In genomic region chr20:23622839-23623343, GRCh38 we compare ENCODE assay signal across 8 cellular contexts. TPM values are rescaled to one million over a fixed set of nuclear protein-coding genes. Genes with fewer than 3 reads are reported as not detected.
DNase-seq lines count a peak whose midpoint lies in the region; ATAC-seq, FAIRE-seq and TF ChIP-seq lines count a peak whose summit lies in the region.

No MANE protein-coding gene starts in this region.

- H3K9me1 ChIP-seq in K562 (ENCODE audit: control insufficient read depth, insufficient read depth, low read length) = no peaks in the 10 kb centered on the region

- no peak overlapping the region for H3K9ac ChIP-seq in K562 (ENCODE audit: insufficient read depth in 1 of 2, low read depth in 2 of 2, low read length in 2 of 2)

- in situ Hi-C loops in K562 (cut with MboI) = no loop called here

- no peaks in the 10 kb centered on the region for H3K36me3 ChIP-seq in K562 (ENCODE audit: control insufficient read depth, insufficient read depth, low read length)
- H3K36me3 ChIP-seq in upper lobe of left lung = no peaks in the 10 kb centered on the region

- ATAC-seq in GM18511 (IDR thresholded peaks at IDR 0.05; ENCODE audit: unreplicated experiment) (peak; percentile 61), K562 (peak; percentile 79), upper lobe of left lung (ENCODE audit: low FRiP score in 2 of 2) (peak; percentile 82 to 97), GM21381 (IDR thresholded peaks at IDR 0.05; ENCODE audit: unreplicated experiment) (no peak)

- POLR2A ChIA-PET in K562 (lab: Yijun Ruan, JAX) = interaction anchor here (0.9 to 1.2 kb wide), 3 partner anchors 9 to 14 kb away, joined by 4 read pairs; no protein-coding TSS in a partner anchor

- DNase-seq in HS-5 (ENCODE audit: low read depth) (peak; percentile 79), K562 (ENCODE audit: extremely low read depth in 1 of 4, low spot score in 3 of 4) (peak; percentile 38 to 50 (median 39)), kidney glomerular epithelial cell (lab: John Stamatoyannopoulos, UW) (peak; percentile 60), upper lobe of left lung (peak in 1 of 2 donors; percentile 62), NCI-H187 (lab: John Stamatoyannopoulos, UW) (no peak), superior temporal gyrus (ENCODE audit: extremely low spot score) (no peak)

- H3K79me2 ChIP-seq in K562 (ENCODE audit: control insufficient read depth, insufficient read depth, low read length) = no peaks in the 10 kb centered on the region

- no peak for TF ChIP-seq CTCF in K562 (IDR thresholded peaks at IDR 0.05 in 2 of 3, conservative IDR thresholded peaks at IDR 0.05 in 1 of 3; ENCODE audit: insufficient read depth in 2 of 3, low read depth in 1 of 3, low read length in 3 of 3)
- no peak for TF ChIP-seq CTCF in upper lobe of left lung (IDR thresholded peaks at IDR 0.05)

- intact Hi-C loops in K562 (cut with micrococcal nuclease) = no loop called here

- H3K4me2 ChIP-seq in K562 (ENCODE audit: insufficient read depth, low read length) = peak overlapping the region; percentile 46; the same call in 1 of the 2 replicates

- 4% methylated on average over 4 of the region's 4 CpGs for WGBS in K562 (ENCODE audit: insufficient coverage, low coverage, missing lambda C conversion rate)
- 17 to 20% methylated on average over 4 of the region's 4 CpGs for WGBS in upper lobe of left lung, 2 donors

- H3K4me1 ChIP-seq in K562 (replicated peaks in 1 of 2; ENCODE audit: control insufficient read depth in 2 of 2, insufficient read depth in 2 of 2, low read length in 2 of 2) (peaks cover 0 to 12% of the 10 kb centered on the region in 2 experiments; a peak in 1 of 5 replicates), upper lobe of left lung (peaks cover 0 to 15% (median 11%) of the 10 kb centered on the region in 4 donors)

- no peak for TF ChIP-seq RAD21 in K562 (CRISPR knock-in tag; conservative IDR thresholded peaks at IDR 0.05 in 1 of 2, IDR thresholded peaks at IDR 0.05 in 1 of 2)

- TF ChIP-seq POLR2A in K562 (conservative IDR thresholded peaks at IDR 0.05) (no peak), upper lobe of left lung (IDR thresholded peaks at IDR 0.05) (peak in 1 of 4 donors; percentile 25)

- no peaks in the 10 kb centered on the region for H3K27me3 ChIP-seq in K562 (ENCODE audit: control insufficient read depth in 2 of 2, insufficient read depth in 2 of 2, low read length in 2 of 2)
- no peaks in the 10 kb centered on the region for H3K27me3 ChIP-seq in upper lobe of left lung

- H3K9me3 ChIP-seq in K562 (replicated peaks; ENCODE audit: control insufficient read depth, insufficient read depth, low read depth, low read length) (no peaks in the 10 kb centered on the region), upper lobe of left lung (no peaks in the 10 kb centered on the region)

- no peak for FAIRE-seq in K562 (lab: Jason Lieb, UNC)

- BruUV-seq in K562 (replicated peaks; lab: Mats Ljungman, UMichigan) = no TSS peak

- CTCF ChIA-PET in K562 (lab: Yijun Ruan, JAX; ENCODE audit: low intra/inter-chr PET ratio) = no interaction called here

- no peak overlapping the region; the same call in 1 of the 2 replicates for H3K4me3 ChIP-seq in K562
- peak overlapping the region in 2 of 4 donors; percentile 5 to 18 for H3K4me3 ChIP-seq in upper lobe of left lung

- 0 out of 2 replicates have a peak overlapping the region, but pooled peaks have one; percentile 40 for H2AFZ ChIP-seq in K562 (ENCODE audit: low read depth, low read length)

- no peak overlapping the region for H3K27ac ChIP-seq in K562 (ENCODE audit: extremely low read depth, low read depth, low read length)
- peak overlapping the region; percentile 57 to 80 (median 72) for H3K27ac ChIP-seq in upper lobe of left lung

- no peaks in the 10 kb centered on the region for H4K20me1 ChIP-seq in K562 (replicated peaks; ENCODE audit: control insufficient read depth, insufficient read depth, low read length)

- TF ChIP-seq EP300 in K562 (IDR thresholded peaks at IDR 0.05; ENCODE audit: low read length) (no peak), upper lobe of left lung (IDR thresholded peaks at IDR 0.05) (peak; percentile 10 to 97 (median 88))

TF ChIP-seq in K562, 482 proteins besides CTCF, POLR2A, EP300 and RAD21 (continues in another document):
- TF ChIP-seq FOSL1 (tag; conservative IDR thresholded peaks at IDR 0.05) (peak; percentile 76), CBFA2T3 (IDR thresholded peaks at IDR 0.05) (0 out of 2 replicates have a peak, but pooled peaks have one; percentile 18), SMARCE1 (IDR thresholded peaks at IDR 0.05) (peak; percentile 66), ATF7 (IDR thresholded peaks at IDR 0.05) (no peak), JUND (IDR thresholded peaks at IDR 0.05; ENCODE audit: borderline replicate concordance, low read depth, low read length) (peak; percentile 92), JUND (tag; IDR thresholded peaks at IDR 0.05; ENCODE audit: borderline replicate concordance, low read depth, low read length) (peak; percentile 91), SNAPC5 (CRISPR knock-in tag; IDR thresholded peaks at IDR 0.05) (no peak), JUN (IDR thresholded peaks at IDR 0.05; ENCODE audit: borderline replicate concordance, low read depth, low read length) (peak; percentile 48; the same call in 1 of the 2 replicates), JUN (CRISPR knock-in tag; IDR thresholded peaks at IDR 0.05; ENCODE audit: borderline replicate concordance) (no peak), ARID1B (IDR thresholded peaks at IDR 0.05) (peak; percentile 26; the same call in 1 of the 2 replicates)

RNA-seq across cellular contexts. Expression of gene CST3, which starts 14.9 kb away (rescaled TPM):
- total RNA-seq in K562 (2011; cell fraction: chromatin; rRNA removed; ENCODE audit: low replicate concordance) = 9.8 and 40.0 TPM in 2 replicates
- total RNA-seq in K562 (2011; cell fraction: nucleolus; rRNA removed) = 96.9 and 115 TPM in 2 replicates
- 57.6 and 64.2 TPM in 2 replicates for total RNA-seq in K562 (2011; cell fraction: nucleoplasm; rRNA removed)
- total RNA-seq in K562 (2014; rRNA removed) (66.7 and 81.2 TPM in 2 replicates), K562 (2014; rRNA removed; fragmentation: Illumina TruSeq; extraction: Trizol) (14.8 and 23.1 TPM in 2 replicates), K562 (2015; rRNA removed; fragmentation: Illumina TruSeq; extraction: Trizol) (42.9 and 48.5 TPM in 2 replicates), K562 (2021) (111 and 113 TPM in 2 replicates), upper lobe of left lung (1,000 to 10,000 TPM in 3 of 6 donors, 100 to 1,000 TPM in 3; 201 to 1,402 (median 970) TPM)
- polyA plus RNA-seq in K562 (2011; rRNA removed) (46.6 and 83.5 TPM in 2 replicates), K562 (2014; fragmentation: Illumina TruSeq; extraction: Trizol) (52.1 and 55.2 TPM in 2 replicates), K562 (2014; fragmentation: Nextera tagmentation; extraction: Ambion mirVana) (10 to 100 TPM in 1 of 2 experiments, 1 to 10 TPM in 1; 8.7 to 12.4 TPM), K562 (2014; rRNA removed) (103 and 110 TPM in 2 replicates)
- polyA plus RNA-seq in K562 (2011; cell fraction: cytosol; rRNA removed) = 110 and 262 TPM in 2 replicates
- 22.3 and 27.1 TPM in 2 replicates for polyA plus RNA-seq in K562 (2011; cell fraction: nucleus; rRNA removed)
- 114 and 177 TPM in 2 replicates for polyA plus RNA-seq in K562 (2012)
- polyA minus RNA-seq in K562 (2011; rRNA and poly(A)+ RNA removed) = 20.5 and 29.9 TPM in 2 replicates
- polyA minus RNA-seq in K562 (2011; cell fraction: cytosol; rRNA and poly(A)+ RNA removed) = 56.7 and 67.3 TPM in 2 replicates
- 11.2 and 12.6 TPM in 2 replicates for polyA minus RNA-seq in K562 (2011; cell fraction: nucleus; rRNA and poly(A)+ RNA removed)

RNA-seq across cellular contexts. Expression of gene CST9, which starts 17.2 kb away (rescaled TPM):
- not detected in 2 replicates for total RNA-seq in K562 (2011; cell fraction: chromatin; rRNA removed; ENCODE audit: low replicate concordance)
- not detected in 2 replicates for total RNA-seq in K562 (2011; cell fraction: nucleolus; rRNA removed)
- 0.38 TPM in 1 of 2 replicates, not detected in the other for total RNA-seq in K562 (2011; cell fraction: nucleoplasm; rRNA removed)
- total RNA-seq in K562 (2014; rRNA removed) = not detected in 2 replicates
- total RNA-seq in K562 (2014; rRNA removed; fragmentation: Illumina TruSeq; extraction: Trizol) = not detected in 2 replicates
- not detected in 2 replicates for total RNA-seq in K562 (2015; rRNA removed; fragmentation: Illumina TruSeq; extraction: Trizol)
- total RNA-seq in K562 (2021) = not detected in 2 replicates
- polyA plus RNA-seq in K562 (2011; rRNA removed) = not detected in 2 replicates
- polyA plus RNA-seq in K562 (2011; cell fraction: cytosol; rRNA removed) = not detected in 2 replicates
- polyA plus RNA-seq in K562 (2011; cell fraction: nucleus; rRNA removed) = not detected in 2 replicates
- polyA plus RNA-seq in K562 (2012) = not detected in 2 replicates
- not detected in 2 replicates for polyA plus RNA-seq in K562 (2014; fragmentation: Illumina TruSeq; extraction: Trizol)
- polyA plus RNA-seq in K562 (2014; fragmentation: Nextera tagmentation; extraction: Ambion mirVana) = not detected
- not detected in 2 replicates for polyA plus RNA-seq in K562 (2014; rRNA removed)
- not detected in 2 replicates for polyA minus RNA-seq in K562 (2011; rRNA and poly(A)+ RNA removed)
- polyA minus RNA-seq in K562 (2011; cell fraction: cytosol; rRNA and poly(A)+ RNA removed) = not detected in 2 replicates
- polyA minus RNA-seq in K562 (2011; cell fraction: nucleus; rRNA and poly(A)+ RNA removed) = not detected in 2 replicates
- total RNA-seq in upper lobe of left lung = not detected

RNA-seq across cellular contexts. Expression of gene CST9L, which starts 54.6 kb away (rescaled TPM):
- total RNA-seq in K562 (2011; cell fraction: chromatin; rRNA removed; ENCODE audit: low replicate concordance) = not detected in 2 replicates
- total RNA-seq in K562 (2011; cell fraction: nucleolus; rRNA removed) = not detected in 2 replicates
- total RNA-seq in K562 (2011; cell fraction: nucleoplasm; rRNA removed) = not detected in 2 replicates
- not detected in 2 replicates for total RNA-seq in K562 (2014; rRNA removed)
- total RNA-seq in K562 (2014; rRNA removed; fragmentation: Illumina TruSeq; extraction: Trizol) = not detected in 2 replicates
- not detected in 2 replicates for total RNA-seq in K562 (2015; rRNA removed; fragmentation: Illumina TruSeq; extraction: Trizol)
- total RNA-seq in K562 (2021) = not detected in 2 replicates
- polyA plus RNA-seq in K562 (2011; rRNA removed) = not detected in 2 replicates
- 0.07 TPM in 1 of 2 replicates, not detected in the other for polyA plus RNA-seq in K562 (2011; cell fraction: cytosol; rRNA removed)
- polyA plus RNA-seq in K562 (2011; cell fraction: nucleus; rRNA removed) = not detected in 2 replicates
- polyA plus RNA-seq in K562 (2012) = not detected in 2 replicates
- polyA plus RNA-seq in K562 (2014; fragmentation: Illumina TruSeq; extraction: Trizol) = not detected in 2 replicates
- not detected for polyA plus RNA-seq in K562 (2014; fragmentation: Nextera tagmentation; extraction: Ambion mirVana)
- not detected in 2 replicates for polyA plus RNA-seq in K562 (2014; rRNA removed)
- not detected in 2 replicates for polyA minus RNA-seq in K562 (2011; rRNA and poly(A)+ RNA removed)
- not detected in 2 replicates for polyA minus RNA-seq in K562 (2011; cell fraction: cytosol; rRNA and poly(A)+ RNA removed)
- not detected in 2 replicates for polyA minus RNA-seq in K562 (2011; cell fraction: nucleus; rRNA and poly(A)+ RNA removed)
- total RNA-seq in upper lobe of left lung = not detected

Comparison
In these comparisons a context has a peak if more than half of its experiments do, and no peak if none do; other contexts are left out.
1. DNase-seq: peak in HS-5 (single experiment), K562 (4 of 4) and kidney glomerular epithelial cell (single experiment); none in NCI-H187 (0 of 2) and superior temporal gyrus (single experiment).